ENCODE assay signal across 18 cellular contexts in genomic region chr3:192352142-192352541, GRCh38.
DNase-seq lines count a peak whose midpoint lies in the region; ATAC-seq and TF ChIP-seq lines count a peak whose summit lies in the region.
"Had no signal": no experiment of that assay in that cellular context is flagged by ENCODE, and none has a peak within 500 bp of the region (broad histone marks: within the 10 kb centered on the region; RNA-seq: fewer than 3 reads in every experiment).

No MANE protein-coding gene starts in this region.

- H3K4me3 ChIP-seq in HEK293 (ENCODE audit: low read depth, low read length) (no peak overlapping the region), right lobe of liver (no peak overlapping the region)
- H3K4me3 ChIP-seq: BLaER1, HAP-1 had no signal

- intact Hi-C loops in right lobe of liver (cut with DNase I), result no loop called here

- no peaks in the 10 kb centered on the region for H3K27me3 ChIP-seq in right lobe of liver
- H3K27me3 ChIP-seq: BLaER1 had no signal

- H3K27ac ChIP-seq in HEK293 (ENCODE audit: extremely low read depth, low read depth, low read length), result no peak overlapping the region
- no peak overlapping the region for H3K27ac ChIP-seq in right lobe of liver
- H3K27ac ChIP-seq: BLaER1, C4-2B had no signal

- POLR2A ChIA-PET in HEK293 (lab: Yijun Ruan, JAX), result no interaction called here

- CTCF ChIA-PET in HEK293 (lab: Yijun Ruan, JAX), result interaction anchor here (0.6 kb wide), 1 partner anchor 86 kb away, joined by 3 read pairs; no protein-coding TSS in a partner anchor

- H3K9me3 ChIP-seq in HEK293 (ENCODE audit: control insufficient read depth, insufficient read depth, low read depth, low read length) (no peaks in the 10 kb centered on the region), right lobe of liver (no peaks in the 10 kb centered on the region)
- H3K9me3 ChIP-seq: BLaER1, Caco-2, HAP-1 had no signal

- H3K4me1 ChIP-seq in HEK293 (ENCODE audit: control insufficient read depth, insufficient read depth, low read length), result no peaks in the 10 kb centered on the region
- no peaks in the 10 kb centered on the region for H3K4me1 ChIP-seq in right lobe of liver
- H3K4me1 ChIP-seq: BLaER1, Caco-2, HAP-1 had no signal

- peak; percentile 60 for DNase-seq in Ammon's horn (ENCODE audit: low spot score)
- peak; percentile 69 for DNase-seq in globus pallidus (ENCODE audit: low spot score)
- peak; percentile 71 for DNase-seq in medulla oblongata (ENCODE audit: extremely low spot score)
- no peak for DNase-seq in DMS114 treated with DMSO at 0.1 percent for 48 hours (lab: John Stamatoyannopoulos, UW; ENCODE audit: unreplicated experiment)
- no peak for DNase-seq in activated CD4-positive, CD25-positive, alpha-beta regulatory T cell treated with anti-CD3 and anti-CD28 coated beads, Interleukin-2, amount 50 U/mL, for 72 hours
- no peak for DNase-seq in right lobe of liver
- DNase-seq: Caco-2; CD4-positive, CD25-positive, alpha-beta regulatory T cell; CD8-positive, alpha-beta T cell; DMS79; EL; GDM1; GOT3 had no signal

- TF ChIP-seq CTCF in HEK293 (tag by site-specific recombination; IDR thresholded peaks at IDR 0.05) (no peak), right lobe of liver (IDR thresholded peaks at IDR 0.05) (no peak)

- H3K36me3 ChIP-seq in HEK293 (ENCODE audit: control insufficient read depth in 2 of 2, insufficient read depth in 1 of 2, low read length in 2 of 2), result no peaks in the 10 kb centered on the region
- no peaks in the 10 kb centered on the region for H3K36me3 ChIP-seq in right lobe of liver
- H3K36me3 ChIP-seq: BLaER1, HAP-1 had no signal

- TF ChIP-seq POLR2A in right lobe of liver (IDR thresholded peaks at IDR 0.05), result no peak

- ATAC-seq in GM21723 (IDR thresholded peaks at IDR 0.05; ENCODE audit: unreplicated experiment) (no peak), right lobe of liver (no peak)
- ATAC-seq: CD8-positive, alpha-beta T cell had no signal

TF ChIP-seq in HEK293, 187 proteins besides CTCF, POLR2A, EP300 and RAD21:
- TF ChIP-seq ZNF518A (tag by site-specific recombination; conservative IDR thresholded peaks at IDR 0.05; ENCODE audit: low read depth), result no peak
- TF ChIP-seq ZNF830 (tag by site-specific recombination; IDR thresholded peaks at IDR 0.05; ENCODE audit: low read depth), result no peak
- 0 out of 2 replicates have a peak, but pooled peaks have one; percentile 19 for TF ChIP-seq ZBTB20 (tag by site-specific recombination; IDR thresholded peaks at IDR 0.05)
- no peak for TF ChIP-seq ZNF664 (tag by site-specific recombination; IDR thresholded peaks at IDR 0.05)
- no peak for TF ChIP-seq YY2 (tag by site-specific recombination; IDR thresholded peaks at IDR 0.05)
- TF ChIP-seq ZNF777 (tag by site-specific recombination; IDR thresholded peaks at IDR 0.05; ENCODE audit: borderline replicate concordance), result no peak

Comparison
In these comparisons a context has a peak if more than half of its experiments do, and no peak if none do; other contexts are left out.
1. DNase-seq: peak in Ammon's horn (single experiment), globus pallidus (single experiment) and medulla oblongata (single experiment); none in DMS114 treated with DMSO at 0.1 percent for 48 hours (single experiment), activated CD4-positive, CD25-positive, alpha-beta regulatory T cell treated with anti-CD3 and anti-CD28 coated beads, Interleukin-2, amount 50 U/mL, for 72 hours (single experiment) and right lobe of liver (0 of 3).